1 cellular context compared by ENCODE assay signal in the genomic region with DNA sequence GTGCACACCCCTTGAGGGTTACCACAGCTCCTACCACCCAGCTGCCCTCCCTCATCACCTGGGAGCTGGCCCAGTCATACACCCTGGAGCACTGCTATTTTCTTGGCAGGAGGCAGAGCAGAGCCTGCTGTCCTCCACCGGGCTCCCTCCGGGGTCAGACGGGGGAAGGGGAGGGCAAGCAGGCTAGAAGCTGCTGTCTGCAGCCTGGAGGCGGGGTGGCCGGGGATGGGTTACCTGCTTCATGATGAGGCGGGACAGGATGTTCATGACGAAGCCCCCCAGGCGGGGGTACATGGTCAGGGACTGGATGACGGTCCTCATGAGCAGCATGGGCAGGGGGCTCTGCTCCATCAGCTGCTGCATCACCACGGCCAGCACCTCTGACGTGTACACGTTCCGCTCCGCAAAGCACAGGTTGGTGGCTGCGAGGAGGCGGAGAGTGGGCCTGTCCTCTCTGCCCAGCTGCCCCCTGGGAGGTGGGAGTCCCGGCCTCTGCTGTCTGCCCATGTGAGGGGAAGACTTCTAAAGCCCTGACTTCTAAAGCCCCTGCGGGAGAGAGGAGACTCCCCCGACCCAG.
TF ChIP-seq lines count a peak whose summit lies in the region.

No MANE protein-coding gene starts in this region.

TF ChIP-seq in HCT116, 20 proteins besides CTCF, POLR2A, EP300 and RAD21 (continued from another document):
- TF ChIP-seq REST (IDR thresholded peaks at IDR 0.05; ENCODE audit: low read depth) = no peak
- TF ChIP-seq ELF1 (IDR thresholded peaks at IDR 0.05; ENCODE audit: borderline replicate concordance, low read depth) = no peak
- no peak for TF ChIP-seq SRF (IDR thresholded peaks at IDR 0.05; ENCODE audit: low read depth)
- TF ChIP-seq EZH2 (IDR thresholded peaks at IDR 0.05) = no peak
- TF ChIP-seq ZFX (IDR thresholded peaks at IDR 0.05) = no peak
- TF ChIP-seq SP1 (IDR thresholded peaks at IDR 0.05; ENCODE audit: low read depth) = no peak
- TF ChIP-seq FOSL1 (IDR thresholded peaks at IDR 0.05; ENCODE audit: low read depth) = no peak
